In genomic region chr4:84401669-84402068, GRCh38 we compare ENCODE assay signal across 24 cellular contexts.
DNase-seq lines count a peak whose midpoint lies in the region; FAIRE-seq lines count a peak whose summit lies in the region.
"Had no signal": no experiment of that assay in that cellular context is flagged by ENCODE, and none has a peak within 500 bp of the region (broad histone marks: within the 10 kb centered on the region; RNA-seq: fewer than 3 reads in every experiment).

No MANE protein-coding gene starts in this region.

- no peaks in the 10 kb centered on the region for H3K79me2 ChIP-seq in trophoblast cell (ENCODE audit: control insufficient read depth, insufficient read depth, low read length, poor library complexity)

- peak overlapping the region; percentile 40 for H3K23ac ChIP-seq in trophoblast cell (ENCODE audit: low read length)

- no peak overlapping the region for H3K14ac ChIP-seq in trophoblast cell (ENCODE audit: low read length)

- H3K4ac ChIP-seq in trophoblast cell (ENCODE audit: low read depth, low read length): no peak overlapping the region

- H3K36me3 ChIP-seq in trophoblast cell (ENCODE audit: control insufficient read depth in 1 of 2, insufficient read depth in 2 of 2, low read length in 2 of 2): no peaks in the 10 kb centered on the region
- H3K36me3 ChIP-seq: gastroesophageal sphincter, right lobe of liver, transverse colon had no signal

- no CpG with 5 or more reads among the region's 2 CpGs for WGBS in trophoblast cell (ENCODE audit: extremely low coverage, insufficient coverage, insufficient read length)

- no peak overlapping the region for H2BK120ac ChIP-seq in trophoblast cell (ENCODE audit: insufficient read depth, low read length, poor library complexity)

- peak overlapping the region; percentile 2 for H3K9ac ChIP-seq in trophoblast cell (ENCODE audit: low read length)

- no peak overlapping the region for H3K18ac ChIP-seq in trophoblast cell (ENCODE audit: low read length)

- no peak overlapping the region for H4K91ac ChIP-seq in trophoblast cell (ENCODE audit: low read depth, low read length)

- DNase-seq in NCI-H345 (lab: John Stamatoyannopoulos, UW) (peak; percentile 7), NCI-H345 treated with DMSO at 0.1 percent for 48 hours (lab: John Stamatoyannopoulos, UW; ENCODE audit: unreplicated experiment) (no peak), NCI-H1105 treated with DMSO at 0.1 percent for 48 hours (lab: John Stamatoyannopoulos, UW) (peak; percentile 80), RPMI8226 (peak; percentile 11), trophoblast cell (no peak), HTR-8/SVneo (ENCODE audit: insufficient read length, low spot score) (no peak), HuH-7 (ENCODE audit: low spot score) (no peak), head of caudate nucleus (no peak)
- DNase-seq: activated CD4-positive, alpha-beta T cell treated with anti-CD3 and anti-CD28 coated beads for 36 hours; activated effector memory CD4-positive, alpha-beta T cell treated with anti-CD3 and anti-CD28 coated beads, Interleukin-2, amount 50 U/mL, for 16 hours; dorsolateral prefrontal cortex; erythroblast; NCI-H774; nucleus accumbens; right lobe of liver; stimulated activated naive CD4-positive, alpha-beta T cell treated with Interleukin-2 at 50 U/mL for 16 hours; transverse colon had no signal

- no peaks in the 10 kb centered on the region for H3K4me1 ChIP-seq in trophoblast cell (ENCODE audit: control insufficient read depth in 1 of 2, insufficient read depth in 2 of 2, low read length in 2 of 2)
- H3K4me1 ChIP-seq: A549, right lobe of liver, transverse colon had no signal

- no peak overlapping the region for H2BK12ac ChIP-seq in trophoblast cell (ENCODE audit: low read length)

- H2AFZ ChIP-seq in trophoblast cell (ENCODE audit: insufficient read depth, low read length, poor library complexity): no peak overlapping the region

- H2BK5ac ChIP-seq in trophoblast cell (ENCODE audit: low read depth, low read length, poor library complexity): no peak overlapping the region

- intact Hi-C loops in head of caudate nucleus (cut with DNase I): no loop called here

- no peak overlapping the region for H4K8ac ChIP-seq in trophoblast cell (ENCODE audit: low read depth, low read length)

- no peak overlapping the region for H3K4me2 ChIP-seq in trophoblast cell (ENCODE audit: low read length)
- H3K4me2 ChIP-seq: A549 had no signal

- H3K79me1 ChIP-seq in trophoblast cell (ENCODE audit: low read length): no peaks in the 10 kb centered on the region

- no peaks in the 10 kb centered on the region for H3K9me3 ChIP-seq in trophoblast cell (ENCODE audit: insufficient read depth, low read depth, low read length)
- H3K9me3 ChIP-seq: A549, gastroesophageal sphincter, right lobe of liver, transverse colon had no signal

- H2AK5ac ChIP-seq in trophoblast cell (ENCODE audit: low read length): no peak overlapping the region

- no peak overlapping the region for H4K12ac ChIP-seq in trophoblast cell (ENCODE audit: low read depth, low read length)

- no peak overlapping the region for H3K27ac ChIP-seq in trophoblast cell (ENCODE audit: low read depth, low read length)
- H3K27ac ChIP-seq: A549, C4-2B, dorsolateral prefrontal cortex, gastroesophageal sphincter, HL-60, right lobe of liver, transverse colon had no signal

- H3K4me3 ChIP-seq in trophoblast cell (ENCODE audit: low read depth, low read length): no peak overlapping the region
- H3K4me3 ChIP-seq: A549, dorsolateral prefrontal cortex, gastroesophageal sphincter, K562, right lobe of liver, transverse colon had no signal

- H3K27me3 ChIP-seq in trophoblast cell (ENCODE audit: insufficient read depth, low read length): no peaks in the 10 kb centered on the region
- H3K27me3 ChIP-seq: gastroesophageal sphincter, right lobe of liver, transverse colon had no signal

- FAIRE-seq in HTR-8/SVneo (lab: Jason Lieb, UNC): no peak
- FAIRE-seq: A549, H54, K562, RCC 7860 had no signal

Comparison
In these comparisons a context has a peak if more than half of its experiments do, and no peak if none do; other contexts are left out.
1. DNase-seq: peak in NCI-H345 (single experiment), NCI-H1105 treated with DMSO at 0.1 percent for 48 hours (single experiment) and RPMI8226 (single experiment); none in NCI-H345 treated with DMSO at 0.1 percent for 48 hours (single experiment), trophoblast cell (0 of 2), HTR-8/SVneo (single experiment), HuH-7 (single experiment) and head of caudate nucleus (0 of 42).